ENCODE assay signal across 24 cellular contexts in genomic region chr3:72810063-72810462, GRCh38. TPM values are rescaled to one million over a fixed set of nuclear protein-coding genes. Genes with fewer than 3 reads are reported as not detected.
DNase-seq lines count a peak whose midpoint lies in the region; ATAC-seq and TF ChIP-seq lines count a peak whose summit lies in the region.
"Had no signal": no experiment of that assay in that cellular context is flagged by ENCODE, and none has a peak within 500 bp of the region (broad histone marks: within the 10 kb centered on the region; RNA-seq: fewer than 3 reads in every experiment).

No MANE protein-coding gene starts in this region.

- no peaks in the 10 kb centered on the region; the same call in 1 of the 2 replicates for H3K27me3 Mint-ChIP-seq in HFFc6 (ENCODE audit: insufficient read depth)
- H3K27me3 Mint-ChIP-seq in T-helper 17 cell = no peaks in the 10 kb centered on the region
- H3K27me3 Mint-ChIP-seq in neural crest cell (ENCODE audit: low read depth) = no peaks in the 10 kb centered on the region
- no peaks in the 10 kb centered on the region for H3K27me3 Mint-ChIP-seq in progenitor cell of endocrine pancreas
- H3K27me3 Mint-ChIP-seq: activated naive CD8-positive, alpha-beta T cell treated with anti-CD3 and anti-CD28 coated beads for 36 hours; dendritic cell treated with granulocyte-macrophage colony-stimulating factor and Interleukin-4, amounts not matched to agents 40 ng/mL and 50 ng/mL, for 4 days; T-cell had no signal

- no peak for DNase-seq in HFFc6
- DNase-seq in T-helper 17 cell = no peak
- DNase-seq in hepatocyte (ENCODE audit: low spot score) = peak; percentile 15
- no peak for DNase-seq in neural crest cell (ENCODE audit: low read depth, low spot score)
- DNase-seq in left lobe of liver (ENCODE audit: low spot score) = no peak
- DNase-seq in effector memory CD4-positive, alpha-beta T cell = no peak
- DNase-seq in colonic mucosa = no peak
- no peak for DNase-seq in progenitor cell of endocrine pancreas (ENCODE audit: low spot score, unreplicated experiment)
- DNase-seq: activated CD4-positive, alpha-beta T cell treated with anti-CD3 and anti-CD28 coated beads for 1 hour; activated naive CD8-positive, alpha-beta T cell treated with anti-CD3 and anti-CD28 coated beads for 36 hours; activated T-cell treated with anti-CD3 and anti-CD28 coated beads for 4 hours; aorta; DMS79 treated with DMSO at 0.1 percent for 48 hours; glutamatergic neuron; mammary epithelial cell; NCI-H1048; NCI-H1694 treated with DMSO at 0.1 percent for 48 hours; NCI-H526; stimulated activated naive CD4-positive, alpha-beta T cell treated with Interleukin-2 at 50 U/mL for 16 hours; T-cell had no signal

- H3K9me3 Mint-ChIP-seq in HFFc6 = no peaks in the 10 kb centered on the region
- H3K9me3 Mint-ChIP-seq in neural crest cell = no peaks in the 10 kb centered on the region
- no peaks in the 10 kb centered on the region for H3K9me3 Mint-ChIP-seq in progenitor cell of endocrine pancreas (ENCODE audit: low read depth)
- H3K9me3 Mint-ChIP-seq: activated naive CD8-positive, alpha-beta T cell treated with anti-CD3 and anti-CD28 coated beads for 36 hours; dendritic cell treated with granulocyte-macrophage colony-stimulating factor and Interleukin-4, amounts not matched to agents 40 ng/mL and 50 ng/mL, for 4 days; T-cell had no signal

- H3K4me1 ChIP-seq in hepatocyte (ENCODE audit: insufficient read depth) (no peaks in the 10 kb centered on the region), colonic mucosa (no peaks in the 10 kb centered on the region)
- no peaks in the 10 kb centered on the region for H3K4me1 ChIP-seq in effector memory CD4-positive, alpha-beta T cell (ENCODE audit: control insufficient read depth, insufficient read depth, low read length, poor library complexity, severe bottlenecking)
- H3K4me1 ChIP-seq: BLaER1, SJSA1 had no signal

- H2AFZ ChIP-seq in hepatocyte = no peak overlapping the region

- H3K9me2 ChIP-seq in hepatocyte (replicated peaks; ENCODE audit: insufficient read depth) = no peaks in the 10 kb centered on the region

- intact Hi-C loops in colonic mucosa (cut with DNase I) = no loop called here

- H3K4me3 Mint-ChIP-seq in HFFc6 = no peak overlapping the region
- no peak overlapping the region for H3K4me3 Mint-ChIP-seq in T-helper 17 cell
- H3K4me3 Mint-ChIP-seq in neural crest cell = no peak overlapping the region
- no peak overlapping the region for H3K4me3 Mint-ChIP-seq in progenitor cell of endocrine pancreas (ENCODE audit: low read depth)
- H3K4me3 Mint-ChIP-seq: activated naive CD8-positive, alpha-beta T cell treated with anti-CD3 and anti-CD28 coated beads for 36 hours; dendritic cell treated with granulocyte-macrophage colony-stimulating factor and Interleukin-4, amounts not matched to agents 40 ng/mL and 50 ng/mL, for 4 days; T-cell had no signal

- ATAC-seq in T-helper 17 cell (no peak), left lobe of liver (no peak)
- ATAC-seq: T-cell had no signal

- H3K9me3 ChIP-seq in T-helper 17 cell (ENCODE audit: control insufficient read depth, low read length, poor library complexity, severe bottlenecking) (no peaks in the 10 kb centered on the region), hepatocyte (ENCODE audit: low read depth) (no peaks in the 10 kb centered on the region), colonic mucosa (no peaks in the 10 kb centered on the region)
- no peaks in the 10 kb centered on the region for H3K9me3 ChIP-seq in effector memory CD4-positive, alpha-beta T cell (ENCODE audit: control insufficient read depth, low read length)
- H3K9me3 ChIP-seq: BLaER1, SJSA1 had no signal

- H3K27ac Mint-ChIP-seq in HFFc6 = peak overlapping the region; percentile 26; the same call in 1 of the 2 replicates
- peak overlapping the region; percentile 67 for H3K27ac Mint-ChIP-seq in T-helper 17 cell
- H3K27ac Mint-ChIP-seq in neural crest cell (ENCODE audit: unreplicated experiment) = peak overlapping the region; percentile 74
- no peak overlapping the region for H3K27ac Mint-ChIP-seq in progenitor cell of endocrine pancreas
- H3K27ac Mint-ChIP-seq: activated naive CD8-positive, alpha-beta T cell treated with anti-CD3 and anti-CD28 coated beads for 36 hours; dendritic cell treated with granulocyte-macrophage colony-stimulating factor and Interleukin-4, amounts not matched to agents 40 ng/mL and 50 ng/mL, for 4 days; T-cell had no signal

- H3K4me1 Mint-ChIP-seq in HFFc6 (ENCODE audit: low read depth) (no peaks in the 10 kb centered on the region), T-helper 17 cell (no peaks in the 10 kb centered on the region), neural crest cell (peaks cover 4% of the 10 kb centered on the region), progenitor cell of endocrine pancreas (ENCODE audit: low read depth) (peaks cover 14% of the 10 kb centered on the region)

- H4K20me1 ChIP-seq in hepatocyte (ENCODE audit: insufficient read depth, poor library complexity, severe bottlenecking) = no peaks in the 10 kb centered on the region
- H4K20me1 ChIP-seq: BLaER1 had no signal

- H3K36me3 Mint-ChIP-seq in HFFc6 (ENCODE audit: low read depth) (no peaks in the 10 kb centered on the region; the same call in 1 of the 2 replicates), T-helper 17 cell (ENCODE audit: low read depth) (peaks cover 5% of the 10 kb centered on the region), neural crest cell (ENCODE audit: low read depth) (no peaks in the 10 kb centered on the region), progenitor cell of endocrine pancreas (ENCODE audit: insufficient read depth) (peaks cover 3% of the 10 kb centered on the region)

- no peak overlapping the region for H3K4me3 ChIP-seq in hepatocyte
- H3K4me3 ChIP-seq in effector memory CD4-positive, alpha-beta T cell (ENCODE audit: insufficient read depth, low read depth, low read length, poor library complexity, severe bottlenecking) = no peak overlapping the region
- H3K4me3 ChIP-seq in colonic mucosa = no peak overlapping the region
- H3K4me3 ChIP-seq: BLaER1, cardiac muscle cell, SJSA1 had no signal

- TF ChIP-seq CTCF in HFFc6 (IDR thresholded peaks at IDR 0.05) = no peak
- no peak for TF ChIP-seq CTCF in hepatocyte (IDR thresholded peaks at IDR 0.05; ENCODE audit: poor library complexity)
- no peak for TF ChIP-seq CTCF in neural crest cell (conservative IDR thresholded peaks at IDR 0.05)
- no peak for TF ChIP-seq CTCF in colonic mucosa (IDR thresholded peaks at IDR 0.05)
- no peak for TF ChIP-seq CTCF in progenitor cell of endocrine pancreas (IDR thresholded peaks at IDR 0.05; ENCODE audit: unreplicated experiment)

- H3K9ac ChIP-seq in colonic mucosa (ENCODE audit: low read depth in 2 of 2, low read length in 2 of 2) = no peak overlapping the region
- H3K9ac ChIP-seq: BLaER1 had no signal

- H3K4me2 ChIP-seq in hepatocyte = no peak overlapping the region
- H3K4me2 ChIP-seq: BLaER1 had no signal

- H3K27ac ChIP-seq in hepatocyte = peak overlapping the region; percentile 10
- H3K27ac ChIP-seq in effector memory CD4-positive, alpha-beta T cell (ENCODE audit: insufficient read depth, low read length, poor library complexity, severe bottlenecking) = no peak overlapping the region
- H3K27ac ChIP-seq in colonic mucosa = no peak overlapping the region
- H3K27ac ChIP-seq: BLaER1, cardiac muscle cell, SJSA1 had no signal

- H3K36me3 ChIP-seq in hepatocyte (replicated peaks; ENCODE audit: insufficient read depth, low read depth) (no peaks in the 10 kb centered on the region), colonic mucosa (no peaks in the 10 kb centered on the region)
- no peaks in the 10 kb centered on the region for H3K36me3 ChIP-seq in effector memory CD4-positive, alpha-beta T cell (ENCODE audit: control insufficient read depth, insufficient read depth, low read length)
- H3K36me3 ChIP-seq: cardiac muscle cell had no signal

- H3K79me2 ChIP-seq in hepatocyte = no peaks in the 10 kb centered on the region

- H3K27me3 ChIP-seq in hepatocyte = no peaks in the 10 kb centered on the region
- no peaks in the 10 kb centered on the region for H3K27me3 ChIP-seq in effector memory CD4-positive, alpha-beta T cell (replicated peaks; ENCODE audit: control insufficient read depth, insufficient read depth, low read length, poor library complexity, severe bottlenecking)
- H3K27me3 ChIP-seq in colonic mucosa = no peaks in the 10 kb centered on the region
- H3K27me3 ChIP-seq: BLaER1, cardiac muscle cell, SJSA1 had no signal

RNA-seq across cellular contexts. Expression of gene SHQ1, which starts 38.2 kb away (rescaled TPM):
- total RNA-seq in HFFc6 (2021; fragmentation: NEBNext Ultra II Directional; extraction: Animal tissue kit (Norgen Biotek cat#: 25700)) = 10 to 100 TPM; 18.4 to 21.1 (median 20.2) TPM
- total RNA-seq in T-helper 17 cell (10 to 100 TPM; 14.0 to 15.4 TPM), hepatocyte (16.2 and 16.8 TPM in 2 replicates), neural crest cell (20.7 and 22.4 TPM in 2 replicates), left lobe of liver (8.7 TPM), colonic mucosa (10 to 100 TPM; 10.9 to 25.0 TPM), progenitor cell of endocrine pancreas (19.4 and 26.5 TPM in 2 replicates)
- polyA plus RNA-seq in hepatocyte = 11.1 and 14.8 TPM in 2 replicates
